In genomic region chr3:184636774-184637316, GRCh38 we compare ENCODE assay signal across 8 cellular contexts.
DNase-seq lines count a peak whose midpoint lies in the region; ATAC-seq and TF ChIP-seq lines count a peak whose summit lies in the region.

No MANE protein-coding gene starts in this region.

- no peak overlapping the region for H3K4me3 ChIP-seq in BLaER1 treated with 17β-estradiol and CSF1 and Interleukin-3, amounts not matched to agents 10 nM and 100 nM
- H3K4me3 ChIP-seq in mesodermal cell (ENCODE audit: extremely low read depth, insufficient read depth, low read length, poor library complexity, severe bottlenecking) (no peak overlapping the region), lower lobe of right lung (no peak overlapping the region)

- H3K4me2 ChIP-seq in BLaER1 treated with 17β-estradiol and CSF1 and Interleukin-3, amounts not matched to agents 10 nM and 100 nM, result peak overlapping the region; percentile 70 to 92 (median 81)

- peaks cover 51 to 77% (median 61%) of the 10 kb centered on the region in 10 experiments for H3K4me1 ChIP-seq in BLaER1 treated with 17β-estradiol and CSF1 and Interleukin-3, amounts not matched to agents 10 nM and 100 nM
- H3K4me1 ChIP-seq in mesodermal cell (ENCODE audit: control insufficient read depth, insufficient read depth, low read length, poor library complexity, severe bottlenecking) (peaks cover 34% of the 10 kb centered on the region), lower lobe of right lung (no peaks in the 10 kb centered on the region)

- no peaks in the 10 kb centered on the region for H3K36me3 Mint-ChIP-seq in activated naive CD4-positive, alpha-beta T cell treated with anti-CD3 and anti-CD28 coated beads, Interleukin-2, amount 50 U/mL, for 24 hours

- peak overlapping the region; percentile 53 to 95 (median 87); a peak in 21 of 22 replicates for H3K27ac ChIP-seq in BLaER1 treated with 17β-estradiol and CSF1 and Interleukin-3, amounts not matched to agents 10 nM and 100 nM
- H3K27ac ChIP-seq in mesodermal cell (ENCODE audit: low read depth, low read length, severe bottlenecking) (peak overlapping the region; percentile 47), lower lobe of right lung (no peak overlapping the region)

- H3K9me3 Mint-ChIP-seq in activated naive CD4-positive, alpha-beta T cell treated with anti-CD3 and anti-CD28 coated beads, Interleukin-2, amount 50 U/mL, for 24 hours, result no peaks in the 10 kb centered on the region

- 61 to 67% methylated on average over 1 to 2 of the region's 2 CpGs for WGBS in mesodermal cell (ENCODE audit: insufficient coverage in 2 of 2), 2 experiments

- peak overlapping the region; percentile 5 to 80 (median 71); a peak in 20 of 22 replicates for H3K9ac ChIP-seq in BLaER1 treated with 17β-estradiol and CSF1 and Interleukin-3, amounts not matched to agents 10 nM and 100 nM

- no peak for ATAC-seq in lower lobe of right lung
- ATAC-seq in GM19467 (IDR thresholded peaks at IDR 0.05; ENCODE audit: unreplicated experiment), result no peak
- no peak for ATAC-seq in HG02884 (IDR thresholded peaks at IDR 0.05; ENCODE audit: unreplicated experiment)

- no peaks in the 10 kb centered on the region for H3K27me3 ChIP-seq in BLaER1 treated with 17β-estradiol and CSF1 and Interleukin-3, amounts not matched to agents 10 nM and 100 nM
- H3K27me3 ChIP-seq in lower lobe of right lung (ENCODE audit: low read depth), result peaks cover 6% of the 10 kb centered on the region

- no peak overlapping the region for H3K27ac Mint-ChIP-seq in activated naive CD4-positive, alpha-beta T cell treated with anti-CD3 and anti-CD28 coated beads, Interleukin-2, amount 50 U/mL, for 24 hours

- H3K9me3 ChIP-seq in BLaER1 treated with 17β-estradiol and CSF1 and Interleukin-3, amounts not matched to agents 10 nM and 100 nM (replicated peaks in 1 of 11), result peaks cover 0 to 26% (median 7%) of the 10 kb centered on the region in 11 experiments; a peak in 9 of 22 replicates
- H3K9me3 ChIP-seq in mesodermal cell (ENCODE audit: control insufficient read depth, low read length) (no peaks in the 10 kb centered on the region), lower lobe of right lung (no peaks in the 10 kb centered on the region)

- H3K4me3 Mint-ChIP-seq in activated naive CD4-positive, alpha-beta T cell treated with anti-CD3 and anti-CD28 coated beads, Interleukin-2, amount 50 U/mL, for 24 hours, result peak overlapping the region; percentile 24

- TF ChIP-seq CTCF in lower lobe of right lung (IDR thresholded peaks at IDR 0.05), result no peak

- H3K27me3 Mint-ChIP-seq in activated naive CD4-positive, alpha-beta T cell treated with anti-CD3 and anti-CD28 coated beads, Interleukin-2, amount 50 U/mL, for 24 hours, result no peaks in the 10 kb centered on the region

- DNase-seq in MV-4-11 (lab: John Stamatoyannopoulos, UW) (peak; percentile 90), lower lobe of right lung (no peak), LoVo (ENCODE audit: low spot score) (no peak)

- peaks cover 6% of the 10 kb centered on the region for H3K4me1 Mint-ChIP-seq in activated naive CD4-positive, alpha-beta T cell treated with anti-CD3 and anti-CD28 coated beads, Interleukin-2, amount 50 U/mL, for 24 hours

- intact Hi-C loops in lower lobe of right lung (cut with DNase I), result no loop called here

- no peaks in the 10 kb centered on the region for H3K36me3 ChIP-seq in BLaER1 treated with 17β-estradiol and CSF1 and Interleukin-3, amounts not matched to agents 10 nM and 100 nM
- H3K36me3 ChIP-seq in mesodermal cell (ENCODE audit: control insufficient read depth, insufficient read depth, low read length) (no peaks in the 10 kb centered on the region), lower lobe of right lung (no peaks in the 10 kb centered on the region)

- H4K20me1 ChIP-seq in BLaER1 treated with 17β-estradiol and CSF1 and Interleukin-3, amounts not matched to agents 10 nM and 100 nM, result no peaks in the 10 kb centered on the region
